Comparison of ENCODE assay signal across 1 cellular context in genomic region chr9:16960084-16960483, GRCh38.
TF ChIP-seq lines count a peak whose summit lies in the region.

No MANE protein-coding gene starts in this region.

TF ChIP-seq in GM12878, 131 proteins besides CTCF, POLR2A, EP300 and RAD21 (continued from another document):
- no peak for TF ChIP-seq E4F1 (IDR thresholded peaks at IDR 0.05; ENCODE audit: borderline replicate concordance, partially characterized antibody)
- TF ChIP-seq YBX1 (IDR thresholded peaks at IDR 0.05): no peak
- no peak for TF ChIP-seq ETV6 (conservative IDR thresholded peaks at IDR 0.05 in 1 of 2, IDR thresholded peaks at IDR 0.05 in 1 of 2; ENCODE audit: borderline replicate concordance in 1 of 2, low read depth in 1 of 2)
- TF ChIP-seq ZZZ3 (IDR thresholded peaks at IDR 0.05; ENCODE audit: control insufficient read depth, insufficient read length, low read depth): no peak
- TF ChIP-seq MXI1 (IDR thresholded peaks at IDR 0.05; ENCODE audit: low read depth, low read length): no peak
- TF ChIP-seq, protein P1, sequence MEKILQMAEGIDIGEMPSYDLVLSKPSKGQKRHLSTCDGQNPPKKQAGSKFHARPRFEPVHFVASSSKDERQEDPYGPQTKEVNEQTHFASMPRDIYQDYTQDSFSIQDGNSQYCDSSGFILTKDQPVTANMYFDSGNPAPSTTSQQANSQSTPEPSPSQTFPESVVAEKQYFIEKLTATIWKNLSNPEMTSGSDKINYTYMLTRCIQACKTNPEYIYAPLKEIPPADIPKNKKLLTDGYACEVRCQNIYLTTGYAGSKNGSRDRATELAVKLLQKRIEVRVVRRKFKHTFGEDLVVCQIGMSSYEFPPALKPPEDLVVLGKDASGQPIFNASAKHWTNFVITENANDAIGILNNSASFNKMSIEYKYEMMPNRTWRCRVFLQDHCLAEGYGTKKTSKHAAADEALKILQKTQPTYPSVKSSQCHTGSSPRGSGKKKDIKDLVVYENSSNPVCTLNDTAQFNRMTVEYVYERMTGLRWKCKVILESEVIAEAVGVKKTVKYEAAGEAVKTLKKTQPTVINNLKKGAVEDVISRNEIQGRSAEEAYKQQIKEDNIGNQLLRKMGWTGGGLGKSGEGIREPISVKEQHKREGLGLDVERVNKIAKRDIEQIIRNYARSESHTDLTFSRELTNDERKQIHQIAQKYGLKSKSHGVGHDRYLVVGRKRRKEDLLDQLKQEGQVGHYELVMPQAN (conservative IDR thresholded peaks at IDR 0.05): no peak
- TF ChIP-seq NBN (IDR thresholded peaks at IDR 0.05): no peak
- no peak for TF ChIP-seq CBX5 (IDR thresholded peaks at IDR 0.05; ENCODE audit: low read depth)
